In the genomic region with DNA sequence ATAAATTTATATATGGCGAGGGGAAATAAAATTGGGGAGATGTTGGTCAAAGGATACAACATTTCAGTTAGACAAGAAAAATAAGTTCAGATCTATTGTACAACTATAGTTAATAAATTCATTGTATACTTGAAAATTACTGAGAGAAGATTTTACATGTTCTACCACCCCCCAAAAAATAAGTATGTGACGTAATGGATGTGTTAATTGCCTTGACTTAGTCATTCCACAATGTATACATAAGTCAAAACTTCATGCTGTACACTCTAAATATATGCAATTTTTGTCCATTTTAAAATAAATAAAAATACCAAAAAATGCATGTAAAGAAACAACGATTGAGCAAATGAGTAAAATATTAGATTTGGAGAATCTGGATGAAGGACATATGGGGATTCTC, we compare ENCODE assay signal across 8 cellular contexts. TPM values are rescaled to one million over a fixed set of nuclear protein-coding genes. Genes with fewer than 3 reads are reported as not detected.
DNase-seq lines count a peak whose midpoint lies in the region; ATAC-seq, FAIRE-seq and TF ChIP-seq lines count a peak whose summit lies in the region.

No MANE protein-coding gene starts in this region.

- H2BK12ac ChIP-seq in mesenchymal stem cell (ENCODE audit: low read length in 2 of 2) = no peak overlapping the region

- no peak for DNase-seq in HFF-Myc (ENCODE audit: extremely low read depth, low read depth)
- DNase-seq in GM12878 (ENCODE audit: low read depth, low spot score) = no peak
- DNase-seq in mesenchymal stem cell = no peak
- no peak for DNase-seq in occipital lobe (lab: John Stamatoyannopoulos, UW)

- no peak overlapping the region for H3K4me2 ChIP-seq in GM12878 (ENCODE audit: control insufficient read depth, insufficient read depth)
- H3K4me2 ChIP-seq in mesenchymal stem cell (ENCODE audit: low read length, poor library complexity, severe bottlenecking) = no peak overlapping the region

- 33% methylated on average over 3 of the region's 3 CpGs for WGBS in GM12878 (ENCODE audit: insufficient coverage, insufficient replicate concordance, low lambda C conversion rate, missing lambda C conversion rate)
- WGBS in mesenchymal stem cell = no CpG with 5 or more reads among the region's 3 CpGs

- no peak overlapping the region for H3K14ac ChIP-seq in mesenchymal stem cell (ENCODE audit: low read length in 2 of 2)

- peaks cover 16% of the 10 kb centered on the region for H3K79me2 ChIP-seq in GM12878 (ENCODE audit: control insufficient read depth, insufficient read depth, low read length)

- H3K23ac ChIP-seq in mesenchymal stem cell (ENCODE audit: low read length in 2 of 2) = no peak overlapping the region

- H2BK120ac ChIP-seq in mesenchymal stem cell (ENCODE audit: low read depth, low read length) = no peak overlapping the region

- TF ChIP-seq CTCF in 22Rv1 (IDR thresholded peaks at IDR 0.05) = no peak
- TF ChIP-seq CTCF in HFF-Myc (IDR thresholded peaks at IDR 0.05; ENCODE audit: low read depth, low read length, missing control alignments) = no peak
- TF ChIP-seq CTCF in GM12878 (IDR thresholded peaks at IDR 0.05 in 2 of 3, conservative IDR thresholded peaks at IDR 0.05 in 1 of 3; ENCODE audit: control insufficient read depth in 2 of 3, extremely low read depth in 1 of 3, insufficient read depth in 1 of 3, low read depth in 3 of 3, low read length in 3 of 3) = no peak

- POLR2A ChIA-PET in GM12878 (lab: Charles Lee) = no interaction called here

- no peak overlapping the region for H2AK5ac ChIP-seq in mesenchymal stem cell (ENCODE audit: low read length, severe bottlenecking)

- H2BK5ac ChIP-seq in mesenchymal stem cell (ENCODE audit: low read depth, low read length, poor library complexity, severe bottlenecking) = no peak overlapping the region

- no peak overlapping the region for H3K4ac ChIP-seq in mesenchymal stem cell (ENCODE audit: low read depth in 1 of 2, low read length in 2 of 2)

- H3K27ac ChIP-seq in 22Rv1 = peak overlapping the region; percentile 87; the same call in 1 of the 2 replicates
- H3K27ac ChIP-seq in GM12878 (ENCODE audit: control insufficient read depth, insufficient read depth) = no peak overlapping the region; the same call in 1 of the 2 replicates
- no peak overlapping the region for H3K27ac ChIP-seq in mesenchymal stem cell (ENCODE audit: low read length, poor library complexity, severe bottlenecking)

- H4K91ac ChIP-seq in mesenchymal stem cell (ENCODE audit: low read length) = no peak overlapping the region

- H3K9me3 ChIP-seq in GM12878 (replicated peaks; ENCODE audit: control insufficient read depth, insufficient read depth, low read length) (no peaks in the 10 kb centered on the region), mesenchymal stem cell (ENCODE audit: control insufficient read depth, low read length) (no peaks in the 10 kb centered on the region)

- no peak overlapping the region for H2BK15ac ChIP-seq in mesenchymal stem cell (ENCODE audit: low read depth, poor library complexity, severe bottlenecking)

- intact Hi-C loops in GM12878 (cut with micrococcal nuclease; ENCODE audit: unreplicated experiment) = loop anchor here (5.0 kb wide), 1 partner anchor 128 kb away; no protein-coding TSS in a partner anchor

- peak overlapping the region; percentile 76 for H3K9ac ChIP-seq in GM12878 (ENCODE audit: control insufficient read depth, insufficient read depth, low read length)
- peak overlapping the region; percentile 100 for H3K9ac ChIP-seq in mesenchymal stem cell (ENCODE audit: low read length)

- no peak for FAIRE-seq in GM12878 (lab: Jason Lieb, UNC)

- in situ Hi-C loops in GM12878 (cut with MboI) = no loop called here

- TF ChIP-seq EP300 in GM12878 (IDR thresholded peaks at IDR 0.05; ENCODE audit: borderline replicate concordance in 1 of 2, control insufficient read depth in 1 of 2, low read depth in 2 of 2, low read length in 2 of 2) = no peak

- H3K27me3 ChIP-seq in GM12878 (replicated peaks in 1 of 2; ENCODE audit: control insufficient read depth in 2 of 2, insufficient read depth in 2 of 2, low read length in 1 of 2) (no peaks in the 10 kb centered on the region), mesenchymal stem cell (ENCODE audit: control insufficient read depth in 1 of 2, insufficient read depth in 1 of 2, low read length in 2 of 2) (peaks cover 0 to 43% of the 10 kb centered on the region in 2 experiments)

- no peak for TF ChIP-seq POLR2A in GM12878 (IDR thresholded peaks at IDR 0.05; ENCODE audit: low read depth, low read length)

- CTCF ChIA-PET in GM12878 (lab: Yijun Ruan, JAX) = interaction anchor here (1.1 kb wide), 1 partner anchor 149 kb away, joined by 3 read pairs; no protein-coding TSS in a partner anchor

- no peak for ATAC-seq in GM12878
- ATAC-seq in GM21786 (IDR thresholded peaks at IDR 0.05; ENCODE audit: unreplicated experiment) = no peak
- no peak for ATAC-seq in HG03571 (IDR thresholded peaks at IDR 0.05; ENCODE audit: unreplicated experiment)
- ATAC-seq in HG03378 (IDR thresholded peaks at IDR 0.05; ENCODE audit: unreplicated experiment) = no peak

- H3K18ac ChIP-seq in mesenchymal stem cell (ENCODE audit: low read depth in 1 of 2, low read length in 2 of 2) = no peak overlapping the region

- no peak for TF ChIP-seq RAD21 in GM12878 (IDR thresholded peaks at IDR 0.05; ENCODE audit: insufficient read depth, low read depth, low read length)

- SMC1A ChIA-PET in GM12878 (lab: Charles Lee; ENCODE audit: uncharacterized antibody, unreplicated experiment) = no interaction called here

- H2AFZ ChIP-seq in GM12878 (ENCODE audit: control insufficient read depth, low read depth, low read length) (no peak overlapping the region), mesenchymal stem cell (ENCODE audit: low read depth, low read length) (no peak overlapping the region)

- H3K36me3 ChIP-seq in GM12878 (ENCODE audit: control insufficient read depth in 2 of 2, insufficient read depth in 2 of 2, low read length in 1 of 2) (no peaks in the 10 kb centered on the region; a peak in 1 of 4 replicates), mesenchymal stem cell (ENCODE audit: control insufficient read depth in 1 of 2, insufficient read depth in 2 of 2, low read depth in 1 of 2, low read length in 2 of 2) (peaks cover 7% of the 10 kb centered on the region in 2 experiments)

- no peaks in the 10 kb centered on the region for H4K20me1 ChIP-seq in GM12878 (ENCODE audit: control insufficient read depth, insufficient read depth)

- no peaks in the 10 kb centered on the region for H3K4me1 ChIP-seq in GM12878 (ENCODE audit: control insufficient read depth, insufficient read depth, low read length)
- H3K4me1 ChIP-seq in mesenchymal stem cell (ENCODE audit: control insufficient read depth, insufficient read depth, low read depth, low read length) = peaks cover 2% of the 10 kb centered on the region

- H3K79me1 ChIP-seq in mesenchymal stem cell (replicated peaks; ENCODE audit: low read length, poor library complexity, severe bottlenecking) = peaks cover 5% of the 10 kb centered on the region

- BruUV-seq in GM12878 (replicated peaks; lab: Mats Ljungman, UMichigan) = no TSS peak

- RAD21 ChIA-PET in GM12878 (lab: Charles Lee; ENCODE audit: unreplicated experiment) = no interaction called here

- H3K4me3 ChIP-seq in HFF-Myc (replicated peaks; ENCODE audit: low read depth, low read length) = peak overlapping the region; percentile 53
- no peak overlapping the region for H3K4me3 ChIP-seq in GM12878
- peak overlapping the region in 1 of 2 experiments; percentile 85 for H3K4me3 ChIP-seq in mesenchymal stem cell (ENCODE audit: insufficient read depth in 1 of 2, low read depth in 1 of 2, low read length in 2 of 2)

- no peak overlapping the region for H4K8ac ChIP-seq in mesenchymal stem cell (ENCODE audit: low read length)

RNA-seq across cellular contexts. Expression of a gene that starts 1.8 kb away (rescaled TPM):
- total RNA-seq in GM12878 (2013; cell fraction: nucleolus; rRNA removed) = 57.1 and 66.4 TPM in 2 replicates
- total RNA-seq in GM12878 (2014; rRNA removed) (15.8 and 20.0 TPM in 2 replicates), GM12878 (2014; rRNA removed; fragmentation: Illumina TruSeq; extraction: Trizol) (13.1 and 14.6 TPM in 2 replicates), GM12878 (2021) (37.5 and 42.3 TPM in 2 replicates), occipital lobe (131 TPM)
- polyA plus RNA-seq in GM12878 (2011; ENCODE audit: low read depth) = 22.8 TPM
- polyA plus RNA-seq in GM12878 (2011; rRNA removed) (9.1 and 24.7 TPM in 2 replicates), GM12878 (2014; fragmentation: Illumina TruSeq; extraction: Trizol) (19.9 and 21.0 TPM in 2 replicates), GM12878 (2014; fragmentation: Nextera tagmentation; extraction: Ambion mirVana) (1 to 10 TPM; 3.3 to 5.9 TPM), GM12878 (2014; rRNA removed) (21.8 and 25.1 TPM in 2 replicates), GM12878 (2016; fragmentation: Nextera tagmentation; extraction: Ambion mirVana) (10 to 100 TPM; 42.5 to 44.0 TPM)
- polyA plus RNA-seq in GM12878 (2011; cell fraction: cytosol; rRNA removed) = 18.6 and 21.9 TPM in 2 replicates
- polyA plus RNA-seq in GM12878 (2011; cell fraction: nucleus; rRNA removed) = 79.1 and 80.0 TPM in 2 replicates
- 43.0 and 52.9 TPM in 2 replicates for polyA plus RNA-seq in GM12878 (2012)
- 50.6 and 62.9 TPM in 2 replicates for polyA minus RNA-seq in GM12878 (2011; rRNA and poly(A)+ RNA removed)
- 19.5 and 23.9 TPM in 2 replicates for polyA minus RNA-seq in GM12878 (2011; cell fraction: cytosol; rRNA and poly(A)+ RNA removed)
- 31.4 and 64.7 TPM in 2 replicates for polyA minus RNA-seq in GM12878 (2011; cell fraction: nucleus; rRNA and poly(A)+ RNA removed)
- 33.1 TPM for polyA plus RNA-seq in mesenchymal stem cell (2013, experiment 1 of 2)
- 33.0 TPM for polyA plus RNA-seq in mesenchymal stem cell (2013, experiment 2 of 2)

RNA-seq across cellular contexts. Expression of a gene that starts 16.1 kb away (rescaled TPM):
- total RNA-seq in GM12878 (2013; cell fraction: nucleolus; rRNA removed) = 48.3 and 52.2 TPM in 2 replicates
- total RNA-seq in GM12878 (2014; rRNA removed) (45.6 and 45.7 TPM in 2 replicates), GM12878 (2014; rRNA removed; fragmentation: Illumina TruSeq; extraction: Trizol) (32.0 and 32.1 TPM in 2 replicates), GM12878 (2021) (63.5 and 64.5 TPM in 2 replicates), occipital lobe (63.5 TPM)
- 42.8 TPM for polyA plus RNA-seq in GM12878 (2011; ENCODE audit: low read depth)
- polyA plus RNA-seq in GM12878 (2011; rRNA removed) (36.5 and 75.1 TPM in 2 replicates), GM12878 (2014; fragmentation: Illumina TruSeq; extraction: Trizol) (41.4 and 50.7 TPM in 2 replicates), GM12878 (2014; fragmentation: Nextera tagmentation; extraction: Ambion mirVana) (1 to 10 TPM; 2.4 to 4.1 TPM), GM12878 (2014; rRNA removed) (57.1 and 64.1 TPM in 2 replicates), GM12878 (2016; fragmentation: Nextera tagmentation; extraction: Ambion mirVana) (10 to 100 TPM; 43.7 to 52.7 TPM)
- polyA plus RNA-seq in GM12878 (2011; cell fraction: cytosol; rRNA removed) = 92.7 and 112 TPM in 2 replicates
- 278 and 292 TPM in 2 replicates for polyA plus RNA-seq in GM12878 (2011; cell fraction: nucleus; rRNA removed)
- 54.4 and 59.2 TPM in 2 replicates for polyA plus RNA-seq in GM12878 (2012)
- polyA minus RNA-seq in GM12878 (2011; rRNA and poly(A)+ RNA removed) = 83.6 and 118 TPM in 2 replicates
- polyA minus RNA-seq in GM12878 (2011; cell fraction: cytosol; rRNA and poly(A)+ RNA removed) = 46.0 and 50.3 TPM in 2 replicates
- 40.9 and 54.2 TPM in 2 replicates for polyA minus RNA-seq in GM12878 (2011; cell fraction: nucleus; rRNA and poly(A)+ RNA removed)
- polyA plus RNA-seq in mesenchymal stem cell (2013, experiment 1 of 2) = 82.5 TPM
- polyA plus RNA-seq in mesenchymal stem cell (2013, experiment 2 of 2) = 79.5 TPM

RNA-seq across cellular contexts. Expression of a gene that starts 41.0 kb away (rescaled TPM):
- 132 and 146 TPM in 2 replicates for total RNA-seq in GM12878 (2013; cell fraction: nucleolus; rRNA removed)
- total RNA-seq in GM12878 (2014; rRNA removed) (228 and 255 TPM in 2 replicates), GM12878 (2014; rRNA removed; fragmentation: Illumina TruSeq; extraction: Trizol) (60.1 and 64.7 TPM in 2 replicates), GM12878 (2021) (296 and 314 TPM in 2 replicates), occipital lobe (127 TPM)
- polyA plus RNA-seq in GM12878 (2011; ENCODE audit: low read depth) = 130 TPM
- polyA plus RNA-seq in GM12878 (2011; rRNA removed) (96.5 and 271 TPM in 2 replicates), GM12878 (2014; fragmentation: Illumina TruSeq; extraction: Trizol) (121 and 180 TPM in 2 replicates), GM12878 (2014; fragmentation: Nextera tagmentation; extraction: Ambion mirVana) (10 to 100 TPM; 60.4 to 79.9 TPM), GM12878 (2014; rRNA removed) (225 and 247 TPM in 2 replicates), GM12878 (2016; fragmentation: Nextera tagmentation; extraction: Ambion mirVana) (100 to 1,000 TPM; 208 to 229 TPM)
- polyA plus RNA-seq in GM12878 (2011; cell fraction: cytosol; rRNA removed) = 291 and 337 TPM in 2 replicates
- polyA plus RNA-seq in GM12878 (2011; cell fraction: nucleus; rRNA removed) = 336 and 470 TPM in 2 replicates
- 161 and 179 TPM in 2 replicates for polyA plus RNA-seq in GM12878 (2012)
- polyA minus RNA-seq in GM12878 (2011; rRNA and poly(A)+ RNA removed) = 354 and 380 TPM in 2 replicates
- polyA minus RNA-seq in GM12878 (2011; cell fraction: cytosol; rRNA and poly(A)+ RNA removed) = 111 and 133 TPM in 2 replicates
- polyA minus RNA-seq in GM12878 (2011; cell fraction: nucleus; rRNA and poly(A)+ RNA removed) = 65.5 and 116 TPM in 2 replicates
- 135 TPM for polyA plus RNA-seq in mesenchymal stem cell (2013, experiment 1 of 2)
- 128 TPM for polyA plus RNA-seq in mesenchymal stem cell (2013, experiment 2 of 2)
